ENCODE assay signal across 21 cellular contexts in the genomic region with DNA sequence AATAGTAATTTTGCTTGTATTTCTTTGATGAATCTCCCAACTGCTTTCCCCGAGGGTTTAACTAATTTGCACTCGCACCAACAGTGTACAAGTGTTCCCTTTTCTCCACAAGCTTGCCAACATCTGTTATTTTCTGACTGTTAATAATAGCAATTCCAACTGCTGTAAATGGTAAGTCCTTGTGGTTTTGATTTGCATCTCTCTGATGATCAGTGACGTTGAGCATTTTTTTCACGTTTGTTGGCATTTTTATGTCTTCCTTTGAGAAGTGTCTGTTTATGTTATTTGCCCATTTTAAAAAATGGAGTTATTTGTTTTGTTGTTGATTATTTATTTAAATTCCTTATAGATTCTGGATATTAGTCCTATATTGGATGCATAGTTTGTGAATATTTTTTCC.
"Had no signal": no experiment of that assay in that cellular context is flagged by ENCODE, and none has a peak within 500 bp of the region (broad histone marks: within the 10 kb centered on the region; RNA-seq: fewer than 3 reads in every experiment).

No MANE protein-coding gene starts in this region.

- H3K27ac Mint-ChIP-seq: activated naive CD4-positive, alpha-beta T cell treated with anti-CD3 and anti-CD28 coated beads for 36 hours; activated naive CD8-positive, alpha-beta T cell treated with anti-CD3 and anti-CD28 coated beads, Interleukin-2, amount 10 ng/mL, durations not matched to agents 7 days and 5 days; activated T-cell treated with anti-CD3 and anti-CD28 coated beads, Interleukin-2, amount 50 U/mL, for 72 hours; natural killer cell; progenitor cell of endocrine pancreas; T-cell; T-helper 2 cell treated with Interferon-gamma antibody and Interleukin-4, amounts not matched to agents 5 μg/mL and 100 μg/mL, for 36 hours had no signal

- H3K27me3 Mint-ChIP-seq: activated naive CD8-positive, alpha-beta T cell treated with anti-CD3 and anti-CD28 coated beads, Interleukin-2, amount 10 ng/mL, durations not matched to agents 7 days and 5 days; progenitor cell of endocrine pancreas had no signal

- H3K4me1 Mint-ChIP-seq: activated naive CD8-positive, alpha-beta T cell treated with anti-CD3 and anti-CD28 coated beads, Interleukin-2, amount 10 ng/mL, durations not matched to agents 7 days and 5 days; natural killer cell; T-cell had no signal

- H3K36me3 Mint-ChIP-seq: activated naive CD8-positive, alpha-beta T cell treated with anti-CD3 and anti-CD28 coated beads, Interleukin-2, amount 10 ng/mL, durations not matched to agents 7 days and 5 days; natural killer cell; T-cell had no signal

- H3K9me3 Mint-ChIP-seq: activated naive CD4-positive, alpha-beta T cell treated with anti-CD3 and anti-CD28 coated beads for 36 hours; natural killer cell; T-cell; T-helper 2 cell treated with Interferon-gamma antibody and Interleukin-4, amounts not matched to agents 5 μg/mL and 100 μg/mL, for 36 hours had no signal

- H3K4me3 Mint-ChIP-seq: activated naive CD4-positive, alpha-beta T cell treated with anti-CD3 and anti-CD28 coated beads for 36 hours; activated naive CD8-positive, alpha-beta T cell treated with anti-CD3 and anti-CD28 coated beads, Interleukin-2, amount 10 ng/mL, durations not matched to agents 7 days and 5 days; activated T-cell treated with anti-CD3 and anti-CD28 coated beads, Interleukin-2, amount 50 U/mL, for 72 hours; natural killer cell; T-cell; T-helper 2 cell treated with Interferon-gamma antibody and Interleukin-4, amounts not matched to agents 5 μg/mL and 100 μg/mL, for 36 hours had no signal

- H3K4me3 ChIP-seq: lower lobe of right lung, sigmoid colon, thoracic aorta, upper lobe of left lung had no signal

- DNase-seq: activated effector memory CD4-positive, alpha-beta T cell treated with Interleukin-2 at 50 U/mL for 16 hours; activated naive CD4-positive, alpha-beta T cell treated with anti-CD3 and anti-CD28 coated beads for 36 hours; activated naive CD8-positive, alpha-beta T cell treated with anti-CD3 and anti-CD28 coated beads, Interleukin-2, amount 10 ng/mL, durations not matched to agents 7 days and 5 days; activated T-cell treated with anti-CD3 and anti-CD28 coated beads, Interleukin-2, amount 50 U/mL, for 72 hours; amniotic stem cell; cortex of kidney; foreskin keratinocyte; kidney; lower lobe of right lung; natural killer cell; retina; sigmoid colon; stimulated activated CD4-positive, alpha-beta T cell treated with anti-CD3 and anti-CD28 coated beads, Interleukin-2, amount 100 ng/mL, for 48 hours; stimulated activated CD8-positive, alpha-beta memory T cell treated with anti-CD3 and anti-CD28 coated beads, Interleukin-4, amount 100 ng/mL, for 48 hours; stimulated activated naive CD4-positive, alpha-beta T cell; T-cell; upper lobe of left lung had no signal

- ATAC-seq: activated T-cell treated with anti-CD3 and anti-CD28 coated beads, Interleukin-2, amount 50 U/mL, for 72 hours; foreskin keratinocyte; left lobe of liver; lower lobe of right lung; natural killer cell; T-cell had no signal
